Comparison of ENCODE assay signal across 10 cellular contexts in the genomic region with DNA sequence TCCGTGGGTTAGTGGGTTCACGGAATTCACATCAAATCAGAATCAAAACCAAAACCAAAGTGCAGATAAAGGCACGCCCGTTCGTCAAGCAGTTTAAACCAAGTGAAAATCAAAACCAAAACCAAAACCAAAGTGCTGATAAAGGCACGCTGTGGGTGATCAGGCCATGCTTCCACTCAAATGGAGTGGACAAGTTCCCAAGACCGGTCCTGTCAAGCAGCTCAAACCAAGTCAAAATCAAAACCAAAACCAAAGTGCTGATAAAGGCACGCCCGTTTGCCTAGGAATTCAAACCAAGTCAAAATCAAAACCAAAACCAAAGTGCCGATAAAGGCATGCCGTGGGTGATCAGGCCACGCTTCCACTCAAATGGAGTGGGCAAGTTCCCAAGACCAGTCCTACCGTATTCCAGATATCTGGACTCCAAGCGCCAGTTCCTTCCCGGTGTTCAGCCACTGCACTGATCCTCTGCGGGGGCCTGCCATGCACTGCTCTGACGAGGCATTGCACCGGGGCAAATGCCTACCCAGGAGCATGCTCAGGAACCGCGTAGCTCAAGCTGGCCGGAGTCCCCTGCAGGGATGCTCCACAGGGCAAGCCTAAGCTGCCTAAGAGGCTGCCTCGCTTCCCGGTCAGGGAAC. TPM values are rescaled to one million over a fixed set of nuclear protein-coding genes. Genes with fewer than 3 reads are reported as not detected.
DNase-seq lines count a peak whose midpoint lies in the region; ATAC-seq, FAIRE-seq and TF ChIP-seq lines count a peak whose summit lies in the region.
"Not testable (repeated sequence)": the region's sequence is repeated elsewhere in the genome, so short reads cannot be mapped to it uniquely, and the experiment has no call there.
"Had no signal": no experiment of that assay in that cellular context is flagged by ENCODE, and none has a peak within 500 bp of the region (broad histone marks: within the 10 kb centered on the region; RNA-seq: fewer than 3 reads in every experiment).

No MANE protein-coding gene starts in this region.

- H3K27me3 Mint-ChIP-seq in HFFc6 (ENCODE audit: insufficient read depth) = peaks cover 24% of the 10 kb centered on the region
- not testable (repeated sequence) for H3K27me3 Mint-ChIP-seq in activated CD4-positive, alpha-beta memory T cell treated with anti-CD3 and anti-CD28 coated beads for 36 hours

- H3K4me1 ChIP-seq in K562 (replicated peaks in 1 of 2; ENCODE audit: control insufficient read depth in 2 of 2, insufficient read depth in 2 of 2, low read length in 2 of 2); ovary (ENCODE audit: insufficient read depth): not testable (repeated sequence)

- H4K20me1 ChIP-seq in K562 (replicated peaks; ENCODE audit: control insufficient read depth, insufficient read depth, low read length) = not testable (repeated sequence)

- TF ChIP-seq RAD21 in K562 (CRISPR knock-in tag; conservative IDR thresholded peaks at IDR 0.05 in 1 of 2, IDR thresholded peaks at IDR 0.05 in 1 of 2) = not testable (repeated sequence)

- not testable (repeated sequence) for H2AFZ ChIP-seq in K562 (ENCODE audit: low read depth, low read length)

- not testable (repeated sequence) for H3K27me3 ChIP-seq in K562 (ENCODE audit: control insufficient read depth in 2 of 2, insufficient read depth in 2 of 2, low read length in 2 of 2); ovary

- H3K9me3 ChIP-seq in K562 (replicated peaks; ENCODE audit: control insufficient read depth, insufficient read depth, low read depth, low read length); ovary: not testable (repeated sequence)

- intact Hi-C loops in activated CD4-positive, alpha-beta memory T cell treated with anti-CD3 and anti-CD28 coated beads for 36 hours (cut with micrococcal nuclease) = loop anchor here (1.0 kb wide), 1 partner anchor 27 kb away; a partner anchor contains a TSS
- intact Hi-C loops in K562 (cut with micrococcal nuclease); left ventricle myocardium superior (cut with micrococcal nuclease); ovary (cut with DNase I): not testable (repeated sequence)

- DNase-seq in AG09319 (ENCODE audit: extremely low read depth, low read depth) = peak; percentile 8
- not testable (repeated sequence) for DNase-seq in HFFc6; K562 (ENCODE audit: extremely low read depth in 1 of 4, low spot score in 3 of 4)
- DNase-seq in OCI-M1 (lab: John Stamatoyannopoulos, UW) = peak; percentile 94
- DNase-seq in activated CD4-positive, alpha-beta memory T cell treated with anti-CD3 and anti-CD28 coated beads for 36 hours = peak; percentile 72
- DNase-seq in left ventricle myocardium superior = peak; percentile 39
- peak; percentile 33 to 67 (median 51) for DNase-seq in ovary
- DNase-seq in stimulated activated CD8-positive, alpha-beta memory T cell treated with anti-CD3 and anti-CD28 coated beads, Interleukin-2, amount 100 ng/mL, for 48 hours (ENCODE audit: low read depth in 2 of 2) = peak; percentile 7 to 37

- TF ChIP-seq POLR2A in K562 (conservative IDR thresholded peaks at IDR 0.05); ovary (IDR thresholded peaks at IDR 0.05): not testable (repeated sequence)

- CTCF ChIA-PET in activated CD4-positive, alpha-beta memory T cell treated with anti-CD3 and anti-CD28 coated beads for 36 hours (lab: Charles Lee) = interaction anchor here (1.0 kb wide), 1 partner anchor 11 kb away, joined by 3 read pairs; no protein-coding TSS in a partner anchor
- CTCF ChIA-PET in K562 (lab: Yijun Ruan, JAX; ENCODE audit: low intra/inter-chr PET ratio) = not testable (repeated sequence)

- not testable (repeated sequence) for TF ChIP-seq EP300 in K562 (IDR thresholded peaks at IDR 0.05; ENCODE audit: low read length); ovary (IDR thresholded peaks at IDR 0.05)

- H3K36me3 ChIP-seq in K562 (ENCODE audit: control insufficient read depth, insufficient read depth, low read length); ovary: not testable (repeated sequence)

- 14% methylated on average over 20 of the region's 23 CpGs for WGBS in K562 (ENCODE audit: insufficient coverage, low coverage, missing lambda C conversion rate)
- WGBS in ovary, 3 donors = 2 to 33% (median 14%) methylated on average over 23 of the region's 23 CpGs

- H3K4me3 Mint-ChIP-seq in HFFc6 = peak overlapping the region; percentile 81
- peak overlapping the region; percentile 87 for H3K4me3 Mint-ChIP-seq in activated CD4-positive, alpha-beta memory T cell treated with anti-CD3 and anti-CD28 coated beads for 36 hours

- not testable (repeated sequence) for H3K9me3 Mint-ChIP-seq in HFFc6; activated CD4-positive, alpha-beta memory T cell treated with anti-CD3 and anti-CD28 coated beads for 36 hours

- H3K4me3 ChIP-seq in K562 = not testable (repeated sequence)
- H3K4me3 ChIP-seq in ovary = peak overlapping the region; percentile 21

- not testable (repeated sequence) for FAIRE-seq in K562 (lab: Jason Lieb, UNC)

- TF ChIP-seq CTCF in AG09319 (IDR thresholded peaks at IDR 0.05; ENCODE audit: low read depth, low read length); HFFc6 (IDR thresholded peaks at IDR 0.05); K562 (IDR thresholded peaks at IDR 0.05 in 2 of 3, conservative IDR thresholded peaks at IDR 0.05 in 1 of 3; ENCODE audit: insufficient read depth in 2 of 3, low read depth in 1 of 3, low read length in 3 of 3); ovary (IDR thresholded peaks at IDR 0.05): not testable (repeated sequence)

- H3K4me2 ChIP-seq in K562 (ENCODE audit: insufficient read depth, low read length) = not testable (repeated sequence)

- POLR2A ChIA-PET in activated CD4-positive, alpha-beta memory T cell treated with anti-CD3 and anti-CD28 coated beads for 36 hours (lab: Charles Lee); K562 (lab: Yijun Ruan, JAX): not testable (repeated sequence)

- H3K9me1 ChIP-seq in K562 (ENCODE audit: control insufficient read depth, insufficient read depth, low read length) = not testable (repeated sequence)

- BruUV-seq in K562 (replicated peaks; lab: Mats Ljungman, UMichigan) = not testable (repeated sequence)

- in situ Hi-C loops in K562 (cut with MboI) = not testable (repeated sequence)

- not testable (repeated sequence) for H3K79me2 ChIP-seq in K562 (ENCODE audit: control insufficient read depth, insufficient read depth, low read length)

- H3K4me1 Mint-ChIP-seq in HFFc6 (ENCODE audit: low read depth) = peaks cover 11% of the 10 kb centered on the region
- peaks cover 17% of the 10 kb centered on the region for H3K4me1 Mint-ChIP-seq in activated CD4-positive, alpha-beta memory T cell treated with anti-CD3 and anti-CD28 coated beads for 36 hours (ENCODE audit: low read depth)

- ATAC-seq in K562 = not testable (repeated sequence)
- ATAC-seq in left ventricle myocardium superior = peak; percentile 71

- H3K27ac ChIP-seq in K562 (ENCODE audit: extremely low read depth, low read depth, low read length) = not testable (repeated sequence)
- peak overlapping the region; percentile 30 to 35 for H3K27ac ChIP-seq in ovary

- H3K36me3 Mint-ChIP-seq in HFFc6 (ENCODE audit: low read depth); activated CD4-positive, alpha-beta memory T cell treated with anti-CD3 and anti-CD28 coated beads for 36 hours: not testable (repeated sequence)

- H3K9ac ChIP-seq in K562 (ENCODE audit: insufficient read depth in 1 of 2, low read depth in 2 of 2, low read length in 2 of 2) = not testable (repeated sequence)

- not testable (repeated sequence) for H3K27ac Mint-ChIP-seq in HFFc6
- peak overlapping the region; percentile 95 for H3K27ac Mint-ChIP-seq in activated CD4-positive, alpha-beta memory T cell treated with anti-CD3 and anti-CD28 coated beads for 36 hours

RNA-seq across cellular contexts. Expression of a gene that starts 23.3 kb away (rescaled TPM):
- not detected for total RNA-seq in HFFc6 (2021; fragmentation: NEBNext Ultra II Directional; extraction: Animal tissue kit (Norgen Biotek cat#: 25700))
- not detected for total RNA-seq in activated CD4-positive, alpha-beta memory T cell treated with anti-CD3 and anti-CD28 coated beads for 36 hours
- not detected in 2 replicates for total RNA-seq in K562 (2011; cell fraction: chromatin; rRNA removed; ENCODE audit: low replicate concordance)
- not detected in 2 replicates for total RNA-seq in K562 (2011; cell fraction: nucleolus; rRNA removed)
- not detected in 2 replicates for total RNA-seq in K562 (2011; cell fraction: nucleoplasm; rRNA removed)
- total RNA-seq in K562 (2014; rRNA removed) (not detected in 2 replicates), K562 (2014; rRNA removed; fragmentation: Illumina TruSeq; extraction: Trizol) (not detected in 2 replicates), K562 (2015; rRNA removed; fragmentation: Illumina TruSeq; extraction: Trizol) (not detected in 2 replicates), K562 (2021) (not detected in 2 replicates), left ventricle myocardium superior (not detected), ovary (not detected)
- polyA plus RNA-seq in K562 (2011; rRNA removed) (not detected in 2 replicates), K562 (2014; fragmentation: Illumina TruSeq; extraction: Trizol) (not detected in 2 replicates), K562 (2014; fragmentation: Nextera tagmentation; extraction: Ambion mirVana) (not detected), K562 (2014; rRNA removed) (not detected in 2 replicates), ovary (not detected)
- polyA plus RNA-seq in K562 (2011; cell fraction: cytosol; rRNA removed) = not detected in 2 replicates
- not detected in 2 replicates for polyA plus RNA-seq in K562 (2011; cell fraction: nucleus; rRNA removed)
- 0.09 and 0.22 TPM in 2 replicates for polyA plus RNA-seq in K562 (2012)
- not detected in 2 replicates for polyA minus RNA-seq in K562 (2011; rRNA and poly(A)+ RNA removed)
- polyA minus RNA-seq in K562 (2011; cell fraction: cytosol; rRNA and poly(A)+ RNA removed) = not detected in 2 replicates
- polyA minus RNA-seq in K562 (2011; cell fraction: nucleus; rRNA and poly(A)+ RNA removed) = not detected in 2 replicates
- total RNA-seq: dermis blood vessel endothelial cell had no signal
- polyA plus RNA-seq: SK-N-SH had no signal

RNA-seq across cellular contexts. Expression of a gene that starts 26.7 kb away (rescaled TPM):
- 100 to 1,000 TPM in 1 of 6 experiments, 10 to 100 TPM in 5; 89.1 to 101 (median 89.9) TPM for total RNA-seq in HFFc6 (2021; fragmentation: NEBNext Ultra II Directional; extraction: Animal tissue kit (Norgen Biotek cat#: 25700))
- 10 to 100 TPM; 59.9 to 65.2 TPM for total RNA-seq in activated CD4-positive, alpha-beta memory T cell treated with anti-CD3 and anti-CD28 coated beads for 36 hours
- total RNA-seq in K562 (2011; cell fraction: chromatin; rRNA removed; ENCODE audit: low replicate concordance) = 78.0 and 145 TPM in 2 replicates
- 68.0 and 69.4 TPM in 2 replicates for total RNA-seq in K562 (2011; cell fraction: nucleolus; rRNA removed)
- total RNA-seq in K562 (2011; cell fraction: nucleoplasm; rRNA removed) = 43.1 and 55.5 TPM in 2 replicates
- total RNA-seq in K562 (2014; rRNA removed) (45.7 and 62.1 TPM in 2 replicates), K562 (2014; rRNA removed; fragmentation: Illumina TruSeq; extraction: Trizol) (16.2 and 18.5 TPM in 2 replicates), K562 (2015; rRNA removed; fragmentation: Illumina TruSeq; extraction: Trizol) (28.4 and 30.1 TPM in 2 replicates), K562 (2021) (55.6 and 60.9 TPM in 2 replicates), left ventricle myocardium superior (30.0 TPM), ovary (10 to 100 TPM; 19.0 to 54.0 (median 36.8) TPM)
- polyA plus RNA-seq in K562 (2011; rRNA removed) (25.7 and 40.6 TPM in 2 replicates), K562 (2014; fragmentation: Illumina TruSeq; extraction: Trizol) (47.9 and 54.0 TPM in 2 replicates), K562 (2014; fragmentation: Nextera tagmentation; extraction: Ambion mirVana) (1 to 10 TPM; 1.2 to 1.6 TPM), K562 (2014; rRNA removed) (31.1 and 33.3 TPM in 2 replicates), ovary (10 to 100 TPM; 17.7 to 43.6 TPM)
- polyA plus RNA-seq in K562 (2011; cell fraction: cytosol; rRNA removed) = 31.9 and 66.1 TPM in 2 replicates
- 52.2 and 72.8 TPM in 2 replicates for polyA plus RNA-seq in K562 (2011; cell fraction: nucleus; rRNA removed)
- 42.4 and 54.6 TPM in 2 replicates for polyA plus RNA-seq in K562 (2012)
- polyA minus RNA-seq in K562 (2011; rRNA and poly(A)+ RNA removed) = 72.2 and 82.7 TPM in 2 replicates
- polyA minus RNA-seq in K562 (2011; cell fraction: cytosol; rRNA and poly(A)+ RNA removed) = 58.1 and 58.7 TPM in 2 replicates
- 28.1 and 35.0 TPM in 2 replicates for polyA minus RNA-seq in K562 (2011; cell fraction: nucleus; rRNA and poly(A)+ RNA removed)
